13 cellular contexts compared by ENCODE assay signal in the genomic region with DNA sequence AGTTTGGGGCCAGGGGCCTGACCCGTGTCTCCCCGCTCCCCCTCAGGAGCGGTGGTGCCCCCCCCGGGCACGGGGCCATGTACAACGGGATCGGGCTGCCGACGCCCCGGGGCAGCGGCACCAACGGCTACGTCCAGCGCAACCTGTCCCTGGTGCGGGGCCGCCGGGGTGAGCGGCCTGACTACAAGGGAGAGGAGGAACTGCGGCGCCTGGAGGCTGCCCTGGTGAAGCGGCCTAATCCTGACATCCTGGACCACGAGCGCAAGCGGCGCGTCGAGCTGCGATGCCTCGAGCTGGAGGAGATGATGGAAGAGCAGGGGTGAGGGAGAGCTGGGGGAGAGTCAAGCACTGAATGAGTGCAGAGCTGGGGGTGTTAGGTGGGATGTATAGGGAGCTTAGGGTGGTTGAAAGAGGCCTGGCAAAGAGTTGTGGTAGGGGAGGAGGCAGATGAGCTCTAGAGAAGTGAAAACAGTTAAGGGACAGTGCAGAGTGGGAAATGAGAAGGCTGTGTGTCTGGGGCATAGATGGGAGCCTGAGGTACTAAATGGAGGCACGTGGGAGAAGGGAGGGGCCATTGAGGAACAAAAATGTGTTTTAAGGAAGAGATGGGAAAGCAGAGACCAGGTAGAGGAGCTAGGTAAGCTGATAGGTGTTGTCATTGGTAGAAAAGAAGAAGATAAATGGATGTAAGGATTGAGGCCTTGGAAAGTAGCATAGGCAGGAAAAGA. TPM values are rescaled to one million over a fixed set of nuclear protein-coding genes. Genes with fewer than 3 reads are reported as not detected.
DNase-seq lines count a peak whose midpoint lies in the region; ATAC-seq and TF ChIP-seq lines count a peak whose summit lies in the region.
"Had no signal": no experiment of that assay in that cellular context is flagged by ENCODE, and none has a peak within 500 bp of the region (broad histone marks: within the 10 kb centered on the region; RNA-seq: fewer than 3 reads in every experiment).

No MANE protein-coding gene starts in this region.

- DNase-seq in CD1c-positive myeloid dendritic cell (ENCODE audit: extremely low spot score): peak; percentile 42
- DNase-seq in GM23338 (ENCODE audit: low spot score): no peak
- no peak for DNase-seq in central memory CD8-positive, alpha-beta T cell (ENCODE audit: low spot score in 2 of 2)
- DNase-seq in neural crest cell (ENCODE audit: low read depth, low spot score): no peak
- DNase-seq in HAP-1 (ENCODE audit: low spot score in 2 of 2): no peak
- no peak for DNase-seq in middle frontal gyrus (ENCODE audit: extremely low spot score, low spot score)
- DNase-seq: activated CD4-positive, alpha-beta T cell treated with anti-CD3 and anti-CD28 coated beads, Interleukin-2, amount 50 U/mL, for 1 hour; DMS 273 treated with DMSO at 0.1 percent for 48 hours; effector memory CD4-positive, alpha-beta T cell; NCI-H2029 treated with DMSO at 0.1 percent for 48 hours; stimulated activated CD4-positive, alpha-beta T cell treated with anti-CD3 and anti-CD28 coated beads, Interleukin-4, amount 100 ng/mL, for 24 hours had no signal

- H3K27ac ChIP-seq in GM23338 (ENCODE audit: low read depth): no peak overlapping the region

- H3K9me3 ChIP-seq in HAP-1: no peaks in the 10 kb centered on the region

- H3K4me1 ChIP-seq in GM23338 (ENCODE audit: insufficient read depth) (peaks cover 14% of the 10 kb centered on the region), HAP-1 (peaks cover 9% of the 10 kb centered on the region)

- H3F3A ChIP-seq in GM23338 (replicated peaks; ENCODE audit: low read depth): peaks cover 58% of the 10 kb centered on the region

- in situ Hi-C loops in HAP-1 (cut with MboI; ENCODE audit: low sequenced_read_pairs): no loop called here

- H3K4me3 Mint-ChIP-seq in GM23338 (no peak overlapping the region; the same call in 2 of the 3 replicates), neural crest cell (peak overlapping the region; percentile 78)
- peak overlapping the region; percentile 9 for H3K4me3 Mint-ChIP-seq in central memory CD8-positive, alpha-beta T cell

- no peak overlapping the region for H3K4me2 ChIP-seq in GM23338

- no peaks in the 10 kb centered on the region for H3K9me2 ChIP-seq in GM23338 (ENCODE audit: insufficient read depth)

- peaks cover 24% of the 10 kb centered on the region for H3K4me1 Mint-ChIP-seq in GM23338
- H3K4me1 Mint-ChIP-seq in central memory CD8-positive, alpha-beta T cell: peaks cover 75% of the 10 kb centered on the region
- H3K4me1 Mint-ChIP-seq in neural crest cell: peaks cover 45% of the 10 kb centered on the region

- H3K27ac Mint-ChIP-seq in GM23338: peak overlapping the region; percentile 19
- H3K27ac Mint-ChIP-seq in central memory CD8-positive, alpha-beta T cell (ENCODE audit: low read depth): peak overlapping the region; percentile 92
- H3K27ac Mint-ChIP-seq in neural crest cell (ENCODE audit: unreplicated experiment): no peak overlapping the region

- peaks cover 66% of the 10 kb centered on the region for H4K20me1 ChIP-seq in GM23338 (replicated peaks; ENCODE audit: insufficient read depth)

- H3K79me2 ChIP-seq in GM23338 (replicated peaks; ENCODE audit: insufficient read depth): peaks cover 86% of the 10 kb centered on the region

- H3K36me3 Mint-ChIP-seq in GM23338 (ENCODE audit: low read depth) (peaks cover 81% of the 10 kb centered on the region), neural crest cell (ENCODE audit: low read depth) (peaks cover 61% of the 10 kb centered on the region)
- peaks cover 81% of the 10 kb centered on the region for H3K36me3 Mint-ChIP-seq in central memory CD8-positive, alpha-beta T cell (ENCODE audit: insufficient read depth)

- TF ChIP-seq CTCF in GM23338 (conservative IDR thresholded peaks at IDR 0.05; ENCODE audit: low read depth in 2 of 2): no peak
- no peak for TF ChIP-seq CTCF in neural crest cell (conservative IDR thresholded peaks at IDR 0.05)

- H3K27me3 ChIP-seq in GM23338 (ENCODE audit: insufficient read depth): no peaks in the 10 kb centered on the region
- 0 out of 2 replicates have a peak, but pooled peaks cover 3% of the 10 kb centered on the region for H3K27me3 ChIP-seq in HAP-1 (ENCODE audit: low read depth)

- no peak for ATAC-seq in GM23338
- ATAC-seq in central memory CD8-positive, alpha-beta T cell (replicated peaks; ENCODE audit: extremely low read depth, poor library complexity, severe bottlenecking): no peak
- ATAC-seq in HG02981 (IDR thresholded peaks at IDR 0.05; ENCODE audit: unreplicated experiment): no peak

- H3K27me3 Mint-ChIP-seq in GM23338 (ENCODE audit: insufficient read depth, low read depth, poor library complexity): peaks cover 20% of the 10 kb centered on the region
- no peaks in the 10 kb centered on the region for H3K27me3 Mint-ChIP-seq in central memory CD8-positive, alpha-beta T cell
- peaks cover 11% of the 10 kb centered on the region for H3K27me3 Mint-ChIP-seq in neural crest cell (ENCODE audit: low read depth)

- H3K9me3 Mint-ChIP-seq in GM23338 (peaks cover 6% of the 10 kb centered on the region), neural crest cell (peaks cover 11% of the 10 kb centered on the region)
- peaks cover under 1% of the 10 kb centered on the region for H3K9me3 Mint-ChIP-seq in central memory CD8-positive, alpha-beta T cell

- H3K36me3 ChIP-seq in GM23338 (ENCODE audit: insufficient read depth): peaks cover 43% of the 10 kb centered on the region
- peaks cover 76% of the 10 kb centered on the region for H3K36me3 ChIP-seq in HAP-1 (replicated peaks)

- H3K4me3 ChIP-seq in GM23338 (no peak overlapping the region), HAP-1 (no peak overlapping the region)

- H2AFZ ChIP-seq in GM23338: no peak overlapping the region

TF ChIP-seq in GM23338, 12 proteins besides CTCF, POLR2A, EP300 and RAD21 (continues in another document):
- TF ChIP-seq JUNB (IDR thresholded peaks at IDR 0.05; ENCODE audit: unreplicated experiment) (no peak), ETS1 (IDR thresholded peaks at IDR 0.05) (no peak), EZH2 (IDR thresholded peaks at IDR 0.05; ENCODE audit: low read depth, unreplicated experiment) (no peak), REST (IDR thresholded peaks at IDR 0.05; ENCODE audit: unreplicated experiment) (no peak), NANOG (IDR thresholded peaks at IDR 0.05; ENCODE audit: borderline replicate concordance) (no peak), ZNF114 (CRISPR knock-in tag; IDR thresholded peaks at IDR 0.05) (no peak), EZH2phosphoT487 (IDR thresholded peaks at IDR 0.05; ENCODE audit: unreplicated experiment) (no peak)

RNA-seq across cellular contexts. Expression of gene SRRM2, which starts 4.0 kb away (rescaled TPM):
- 253 and 308 TPM in 2 replicates for total RNA-seq in GM23338 (2014; rRNA removed; shearing (Covaris generic))
- polyA plus RNA-seq in GM23338 (2016; fragmentation: Nextera tagmentation; extraction: Ambion mirVana): 893 and 928 TPM in 2 replicates
- total RNA-seq in neural crest cell: 779 and 803 TPM in 2 replicates

RNA-seq across cellular contexts. Expression of gene ELOB, which starts 20.6 kb away (rescaled TPM):
- total RNA-seq in GM23338 (2014; rRNA removed; shearing (Covaris generic)): 278 and 696 TPM in 2 replicates
- 756 and 851 TPM in 2 replicates for polyA plus RNA-seq in GM23338 (2016; fragmentation: Nextera tagmentation; extraction: Ambion mirVana)
- total RNA-seq in neural crest cell: 249 and 261 TPM in 2 replicates

RNA-seq across cellular contexts. Expression of gene PRSS33, which starts 30.9 kb away (rescaled TPM):
- 0.47 and 1.4 TPM in 2 replicates for total RNA-seq in GM23338 (2014; rRNA removed; shearing (Covaris generic))
- 0.24 TPM in 2 replicates for polyA plus RNA-seq in GM23338 (2016; fragmentation: Nextera tagmentation; extraction: Ambion mirVana)
- 0.23 and 0.39 TPM in 2 replicates for total RNA-seq in neural crest cell
- total RNA-seq: lung microvascular endothelial cell had no signal

RNA-seq across cellular contexts. Expression of gene PRSS27, which starts 36.4 kb away (rescaled TPM):
- 0.85 and 1.6 TPM in 2 replicates for total RNA-seq in GM23338 (2014; rRNA removed; shearing (Covaris generic))
- polyA plus RNA-seq in GM23338 (2016; fragmentation: Nextera tagmentation; extraction: Ambion mirVana): 0.73 and 1.1 TPM in 2 replicates
- 5.3 and 7.8 TPM in 2 replicates for total RNA-seq in neural crest cell

RNA-seq across cellular contexts. Expression of gene PRSS41, which starts 41.8 kb away (rescaled TPM):
- total RNA-seq in GM23338 (2014; rRNA removed; shearing (Covaris generic)): not detected in 2 replicates
- not detected in 2 replicates for polyA plus RNA-seq in GM23338 (2016; fragmentation: Nextera tagmentation; extraction: Ambion mirVana)
- not detected in 2 replicates for total RNA-seq in neural crest cell
- total RNA-seq: lung microvascular endothelial cell had no signal
